In genomic region chr19:57632987-57633831, GRCh38 we compare ENCODE assay signal across 1 cellular context.
TF ChIP-seq lines count a peak whose summit lies in the region.

Gene ZNF211 (plus strand): TSS chr19:57633168. CDS start chr19:57633347, 179 bp downstream.

TF ChIP-seq in HepG2, 621 proteins besides CTCF, POLR2A, EP300 and RAD21 (continued from another document and continues in another):
- TF ChIP-seq GMEB2 (CRISPR knock-in tag; IDR thresholded peaks at IDR 0.05; ENCODE audit: low read depth) (0 out of 2 replicates have a peak, but pooled peaks have one; percentile 50), ZNF205 (CRISPR knock-in tag; IDR thresholded peaks at IDR 0.05) (0 out of 2 replicates have a peak, but pooled peaks have one; percentile 46), ZNF446 (CRISPR knock-in tag; IDR thresholded peaks at IDR 0.05) (no peak), KDM3A (CRISPR knock-in tag; IDR thresholded peaks at IDR 0.05; ENCODE audit: low read depth) (0 out of 2 replicates have a peak, but pooled peaks have one; percentile 25), POLR2AphosphoS5 (IDR thresholded peaks at IDR 0.05; ENCODE audit: low read depth, low read length) (no peak), ZNF558 (CRISPR knock-in tag; IDR thresholded peaks at IDR 0.05; ENCODE audit: borderline replicate concordance) (no peak; the same call in 1 of the 2 replicates), NR3C1 (CRISPR knock-in tag; IDR thresholded peaks at IDR 0.05) (no peak), KAT8 (CRISPR knock-in tag; IDR thresholded peaks at IDR 0.05) (peak; percentile 81), ZFP37 (CRISPR knock-in tag; IDR thresholded peaks at IDR 0.05; ENCODE audit: borderline replicate concordance) (no peak), SIX4 (CRISPR knock-in tag; IDR thresholded peaks at IDR 0.05) (0 out of 2 replicates have a peak, but pooled peaks have one; percentile 12), LCORL (IDR thresholded peaks at IDR 0.05) (no peak), LCORL (CRISPR knock-in tag; IDR thresholded peaks at IDR 0.05) (no peak; the same call in 1 of the 2 replicates), ZNF354B (CRISPR knock-in tag; IDR thresholded peaks at IDR 0.05) (no peak), MLX (CRISPR knock-in tag; IDR thresholded peaks at IDR 0.05) (no peak), ONECUT2 (CRISPR knock-in tag; IDR thresholded peaks at IDR 0.05) (no peak), ZKSCAN8 (CRISPR knock-in tag; IDR thresholded peaks at IDR 0.05; ENCODE audit: borderline replicate concordance) (no peak), MED8 (CRISPR knock-in tag; IDR thresholded peaks at IDR 0.05; ENCODE audit: insufficient replicate concordance) (no peak), FOXO4 (CRISPR knock-in tag; conservative IDR thresholded peaks at IDR 0.05) (no peak), POLR2AphosphoS2 (IDR thresholded peaks at IDR 0.05; ENCODE audit: low read depth, low read length) (no peak), ZNF280D (CRISPR knock-in tag; IDR thresholded peaks at IDR 0.05) (no peak), ZFY (CRISPR knock-in tag; IDR thresholded peaks at IDR 0.05) (peak; percentile 52; the same call in 1 of the 2 replicates), JUND (CRISPR knock-in tag; IDR thresholded peaks at IDR 0.05) (no peak), MXD4 (CRISPR knock-in tag; IDR thresholded peaks at IDR 0.05) (no peak), ZNF274 (CRISPR knock-in tag; IDR thresholded peaks at IDR 0.05) (no peak), ZSCAN31 (CRISPR knock-in tag; IDR thresholded peaks at IDR 0.05; ENCODE audit: low read depth) (no peak; the same call in 1 of the 2 replicates), KAT2B (IDR thresholded peaks at IDR 0.05; ENCODE audit: borderline replicate concordance, low read depth, low read length) (no peak), ZFP41 (CRISPR knock-in tag; IDR thresholded peaks at IDR 0.05; ENCODE audit: borderline replicate concordance) (no peak), TSC22D2 (CRISPR knock-in tag; IDR thresholded peaks at IDR 0.05; ENCODE audit: borderline replicate concordance) (no peak), RNF2 (conservative IDR thresholded peaks at IDR 0.05; ENCODE audit: low read depth) (no peak), ZFP36L2 (CRISPR knock-in tag; IDR thresholded peaks at IDR 0.05) (no peak), ARNT (IDR thresholded peaks at IDR 0.05) (no peak), KDM6A (CRISPR knock-in tag; IDR thresholded peaks at IDR 0.05; ENCODE audit: low read depth) (no peak), ETV5 (CRISPR knock-in tag; IDR thresholded peaks at IDR 0.05; ENCODE audit: borderline replicate concordance) (no peak), MAFF (IDR thresholded peaks at IDR 0.05; ENCODE audit: low read depth, low read length) (no peak), ZBTB38 (CRISPR knock-in tag; IDR thresholded peaks at IDR 0.05) (0 out of 2 replicates have a peak, but pooled peaks have one; percentile 49), ZNF687 (CRISPR knock-in tag; IDR thresholded peaks at IDR 0.05) (peak; percentile 73), MAFK (conservative IDR thresholded peaks at IDR 0.05 in 1 of 2, IDR thresholded peaks at IDR 0.05 in 1 of 2; ENCODE audit: low read length in 2 of 2) (no peak), ZIK1 (CRISPR knock-in tag; IDR thresholded peaks at IDR 0.05; ENCODE audit: borderline replicate concordance, low read depth) (no peak), PBX3 (CRISPR knock-in tag; IDR thresholded peaks at IDR 0.05; ENCODE audit: borderline replicate concordance) (peak; percentile 48; the same call in 1 of the 2 replicates), ZNF660 (CRISPR knock-in tag; IDR thresholded peaks at IDR 0.05; ENCODE audit: borderline replicate concordance, low read depth) (no peak), HDAC1 (CRISPR knock-in tag; IDR thresholded peaks at IDR 0.05) (peak; percentile 86), EED (CRISPR knock-in tag; IDR thresholded peaks at IDR 0.05) (no peak; the same call in 1 of the 2 replicates), ETV6 (CRISPR knock-in tag; conservative IDR thresholded peaks at IDR 0.05) (no peak), THYN1 (CRISPR knock-in tag; IDR thresholded peaks at IDR 0.05; ENCODE audit: borderline replicate concordance, low read depth) (no peak), ZNF138 (CRISPR knock-in tag; IDR thresholded peaks at IDR 0.05; ENCODE audit: low read depth) (no peak), MBD4 (IDR thresholded peaks at IDR 0.05; ENCODE audit: borderline replicate concordance, low read length) (no peak), RXRA (CRISPR knock-in tag; IDR thresholded peaks at IDR 0.05) (peak; percentile 62), TEAD3 (CRISPR knock-in tag; optimal IDR thresholded peaks at IDR 0.05; ENCODE audit: borderline replicate concordance) (peak; percentile 63), CBX1 (IDR thresholded peaks at IDR 0.05; ENCODE audit: low read depth) (no peak), JARID2 (CRISPR knock-in tag; IDR thresholded peaks at IDR 0.05; ENCODE audit: insufficient replicate concordance) (peak; percentile 64), ZSCAN21 (CRISPR knock-in tag; IDR thresholded peaks at IDR 0.05; ENCODE audit: borderline replicate concordance) (0 out of 2 replicates have a peak, but pooled peaks have one; percentile 51), MEIS2 (CRISPR knock-in tag; IDR thresholded peaks at IDR 0.05) (no peak), ZFP91 (CRISPR knock-in tag; IDR thresholded peaks at IDR 0.05; ENCODE audit: borderline replicate concordance) (peak; percentile 85; the same call in 1 of the 2 replicates), RFXAP (CRISPR knock-in tag; IDR thresholded peaks at IDR 0.05; ENCODE audit: borderline replicate concordance) (no peak), PHB2 (IDR thresholded peaks at IDR 0.05; ENCODE audit: partially characterized antibody) (no peak), SRSF9 (IDR thresholded peaks at IDR 0.05; ENCODE audit: borderline replicate concordance, insufficient read depth, low read depth, low read length, poor library complexity, severe bottlenecking) (no peak), ZNF503 (CRISPR knock-in tag; IDR thresholded peaks at IDR 0.05) (no peak), ZNF792 (CRISPR knock-in tag; IDR thresholded peaks at IDR 0.05) (peak; percentile 62; the same call in 1 of the 2 replicates)
